Comparison of ENCODE assay signal across 1 cellular context in genomic region chr4:16034010-16034829, GRCh38.
TF ChIP-seq lines count a peak whose summit lies in the region.

No MANE protein-coding gene starts in this region.

TF ChIP-seq in HepG2, 621 proteins besides CTCF, POLR2A, EP300 and RAD21 (continued from another document):
- TF ChIP-seq ZNF101 (CRISPR knock-in tag; IDR thresholded peaks at IDR 0.05; ENCODE audit: borderline replicate concordance, low read depth) (no peak), ZNF878 (CRISPR knock-in tag; IDR thresholded peaks at IDR 0.05) (no peak), MAFG (CRISPR knock-in tag; IDR thresholded peaks at IDR 0.05) (no peak), NFYC (CRISPR knock-in tag; IDR thresholded peaks at IDR 0.05) (0 out of 2 replicates have a peak, but pooled peaks have one; percentile 22), KLF16 (CRISPR knock-in tag; IDR thresholded peaks at IDR 0.05) (peak in 1 of 2 experiments; percentile 66; a peak in 1 of 4 replicates), MXD4 (CRISPR knock-in tag; IDR thresholded peaks at IDR 0.05) (no peak), ZSCAN9 (CRISPR knock-in tag; IDR thresholded peaks at IDR 0.05; ENCODE audit: borderline replicate concordance) (peak; percentile 70; the same call in 1 of the 2 replicates), THRA (CRISPR knock-in tag; IDR thresholded peaks at IDR 0.05; ENCODE audit: borderline replicate concordance) (peak; percentile 40; the same call in 1 of the 2 replicates), ZNF652 (CRISPR knock-in tag; IDR thresholded peaks at IDR 0.05; ENCODE audit: borderline replicate concordance, low read depth) (peak; percentile 78), MTF1 (CRISPR knock-in tag; IDR thresholded peaks at IDR 0.05) (peak; percentile 96; the same call in 1 of the 2 replicates), NFYB (CRISPR knock-in tag; IDR thresholded peaks at IDR 0.05) (peak; percentile 27; the same call in 1 of the 2 replicates), PAXIP1 (CRISPR knock-in tag; conservative IDR thresholded peaks at IDR 0.05) (peak; percentile 86), RARA (CRISPR knock-in tag; IDR thresholded peaks at IDR 0.05) (peak; percentile 52; the same call in 1 of the 2 replicates), ATF3 (CRISPR knock-in tag; IDR thresholded peaks at IDR 0.05) (peak; percentile 32; the same call in 1 of the 2 replicates), GATA4 (IDR thresholded peaks at IDR 0.05; ENCODE audit: borderline replicate concordance, low read depth) (no peak), ZC3H4 (CRISPR knock-in tag; IDR thresholded peaks at IDR 0.05; ENCODE audit: borderline replicate concordance) (no peak), JUND (CRISPR knock-in tag; IDR thresholded peaks at IDR 0.05) (peak; percentile 60; the same call in 1 of the 2 replicates), ZBTB39 (CRISPR knock-in tag; IDR thresholded peaks at IDR 0.05) (peak; percentile 44; the same call in 1 of the 2 replicates), ZNF280D (CRISPR knock-in tag; IDR thresholded peaks at IDR 0.05) (no peak), IKZF5 (CRISPR knock-in tag; IDR thresholded peaks at IDR 0.05) (no peak), TCF7 (IDR thresholded peaks at IDR 0.05; ENCODE audit: low read depth) (peak; percentile 66), ZNF251 (CRISPR knock-in tag; IDR thresholded peaks at IDR 0.05) (no peak), HDAC2 (CRISPR knock-in tag; IDR thresholded peaks at IDR 0.05) (peak; percentile 72), ERF (CRISPR knock-in tag; IDR thresholded peaks at IDR 0.05) (0 out of 2 replicates have a peak, but pooled peaks have one; percentile 63)
- TF ChIP-seq, protein P1, sequence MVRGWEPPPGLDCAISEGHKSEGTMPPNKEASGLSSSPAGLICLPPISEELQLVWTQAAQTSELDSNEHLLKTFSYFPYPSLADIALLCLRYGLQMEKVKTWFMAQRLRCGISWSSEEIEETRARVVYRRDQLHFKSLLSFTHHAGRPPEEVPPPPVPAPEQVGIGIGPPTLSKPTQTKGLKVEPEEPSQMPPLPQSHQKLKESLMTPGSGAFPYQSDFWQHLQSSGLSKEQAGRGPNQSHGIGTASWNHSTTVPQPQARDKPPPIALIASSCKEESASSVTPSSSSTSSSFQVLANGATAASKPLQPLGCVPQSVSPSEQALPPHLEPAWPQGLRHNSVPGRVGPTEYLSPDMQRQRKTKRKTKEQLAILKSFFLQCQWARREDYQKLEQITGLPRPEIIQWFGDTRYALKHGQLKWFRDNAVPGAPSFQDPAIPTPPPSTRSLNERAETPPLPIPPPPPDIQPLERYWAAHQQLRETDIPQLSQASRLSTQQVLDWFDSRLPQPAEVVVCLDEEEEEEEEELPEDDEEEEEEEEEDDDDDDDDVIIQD (CRISPR knock-in tag; IDR thresholded peaks at IDR 0.05; ENCODE audit: low read depth): peak; percentile 89; the same call in 1 of the 2 replicates
